ENCODE assay signal across 7 cellular contexts in genomic region chr17:78316867-78317816, GRCh38. TPM values are rescaled to one million over a fixed set of nuclear protein-coding genes. Genes with fewer than 3 reads are reported as not detected.
A peak's percentile ranks its signal among the peaks of the same experiment; 100 is the strongest.
DNase-seq lines count a peak whose midpoint lies in the region; ATAC-seq and TF ChIP-seq lines count a peak whose summit lies in the region.

No MANE protein-coding gene starts in this region.

- H3K27me3 ChIP-seq in Peyer's patch (no peaks in the 10 kb centered on the region), skeletal muscle satellite cell (ENCODE audit: control insufficient read depth, insufficient read depth, low read length) (no peaks in the 10 kb centered on the region)

- H3K4me3 ChIP-seq in Peyer's patch: no peak overlapping the region
- no peak overlapping the region for H3K4me3 ChIP-seq in fibroblast of mammary gland (ENCODE audit: control insufficient read depth, low read depth, low read length)
- H3K4me3 ChIP-seq in skeletal muscle satellite cell (ENCODE audit: low read length): no peak overlapping the region

- H3K4me2 ChIP-seq in skeletal muscle satellite cell (ENCODE audit: low read length): no peak overlapping the region

- H3K9ac ChIP-seq in skeletal muscle satellite cell (ENCODE audit: low read depth, low read length): peak overlapping the region; percentile 80

- TF ChIP-seq CTCF in Peyer's patch (IDR thresholded peaks at IDR 0.05) (no peak), fibroblast of mammary gland (conservative IDR thresholded peaks at IDR 0.05; ENCODE audit: control insufficient read depth, insufficient read depth, low read depth, low read length) (no peak)

- DNase-seq in Peyer's patch: peak in 2 of 3 donors; percentile 75 to 78
- DNase-seq in fibroblast of mammary gland (ENCODE audit: low read depth): peak; percentile 71
- DNase-seq in medulla oblongata (ENCODE audit: extremely low spot score): no peak

- peak overlapping the region; percentile 78 to 87 (median 86) for H3K27ac ChIP-seq in Peyer's patch

- H3K9me3 ChIP-seq in Peyer's patch (peaks cover 0 to 4% (median 0%) of the 10 kb centered on the region in 4 donors), skeletal muscle satellite cell (replicated peaks; ENCODE audit: low read length) (no peaks in the 10 kb centered on the region)

- TF ChIP-seq POLR2A in GM19193 (IDR thresholded peaks at IDR 0.05; ENCODE audit: extremely low read depth, insufficient read depth, insufficient read length): peak; percentile 27
- peak in 1 of 2 donors; percentile 36 for TF ChIP-seq POLR2A in Peyer's patch (IDR thresholded peaks at IDR 0.05)

- ATAC-seq in HG03565 (IDR thresholded peaks at IDR 0.05; ENCODE audit: unreplicated experiment): no peak
- no peak for ATAC-seq in GM19455 (IDR thresholded peaks at IDR 0.05; ENCODE audit: unreplicated experiment)

- peaks cover 25 to 49% (median 35%) of the 10 kb centered on the region in 4 donors for H3K4me1 ChIP-seq in Peyer's patch
- H3K4me1 ChIP-seq in skeletal muscle satellite cell (ENCODE audit: control insufficient read depth, insufficient read depth, low read length): peaks cover 46% of the 10 kb centered on the region

- H3K36me3 ChIP-seq in Peyer's patch: no peaks in the 10 kb centered on the region
- H3K36me3 ChIP-seq in skeletal muscle satellite cell (ENCODE audit: insufficient read depth, low read length): no peaks in the 10 kb centered on the region

RNA-seq across cellular contexts. Expression of gene SOCS3, which starts 42.7 kb away (rescaled TPM):
- 100 to 1,000 TPM in 1 of 4 donors, 10 to 100 TPM in 2, 1 to 10 TPM in 1; 3.2 to 125 (median 20.8) TPM for total RNA-seq in Peyer's patch
- total RNA-seq in skeletal muscle satellite cell (2012; rRNA removed): 52.0 and 93.5 TPM in 2 replicates
